Comparison of ENCODE assay signal across 21 cellular contexts in the genomic region with DNA sequence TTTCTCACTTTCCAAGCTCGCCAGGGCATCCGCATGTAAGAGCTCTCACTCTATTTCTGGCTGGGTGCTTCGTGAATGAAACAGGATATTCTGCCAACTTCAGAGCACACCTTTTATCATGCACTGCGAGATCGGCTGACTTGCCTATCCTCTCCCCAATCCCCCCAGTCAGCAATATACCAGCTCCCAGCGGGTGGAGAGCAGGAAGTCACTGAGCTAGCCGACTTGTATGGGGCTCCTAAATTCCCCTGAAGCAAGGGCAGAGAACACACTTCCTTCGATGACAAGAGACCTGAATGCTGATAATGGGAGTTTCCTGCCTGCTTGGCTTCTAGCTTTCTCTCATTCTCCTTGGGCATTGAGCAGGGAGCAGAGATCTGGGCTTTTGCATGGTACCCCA. TPM values are rescaled to one million over a fixed set of nuclear protein-coding genes. Genes with fewer than 3 reads are reported as not detected.
DNase-seq lines count a peak whose midpoint lies in the region; FAIRE-seq and TF ChIP-seq lines count a peak whose summit lies in the region.
"Had no signal": no experiment of that assay in that cellular context is flagged by ENCODE, and none has a peak within 500 bp of the region (broad histone marks: within the 10 kb centered on the region; RNA-seq: fewer than 3 reads in every experiment).

No MANE protein-coding gene starts in this region.

- no peak for TF ChIP-seq RAD21 in H1 (IDR thresholded peaks at IDR 0.05 in 1 of 2, conservative IDR thresholded peaks at IDR 0.05 in 1 of 2; ENCODE audit: low read depth in 2 of 2, low read length in 2 of 2)

- peak overlapping the region; percentile 32; the same call in 1 of the 2 replicates for H2AFZ ChIP-seq in H1 (ENCODE audit: low read length)
- H2AFZ ChIP-seq: GM23248 had no signal

- H3K4me3 ChIP-seq in H7 (ENCODE audit: insufficient read depth, low read depth, low read length) (no peak overlapping the region), H1 (ENCODE audit: extremely low read depth in 1 of 4, insufficient read depth in 2 of 4, low read depth in 3 of 4, low read length in 4 of 4) (no peak overlapping the region)
- H3K4me3 ChIP-seq: A549, BLaER1, GM12878, GM23248, HAP-1 had no signal

- H3K9me3 Mint-ChIP-seq in progenitor cell of endocrine pancreas (ENCODE audit: low read depth): peaks cover 8% of the 10 kb centered on the region

- no peaks in the 10 kb centered on the region; the same call in 1 of the 2 replicates for H3K23me2 ChIP-seq in H1 (ENCODE audit: low read depth, low read length)

- no peak overlapping the region for H3K56ac ChIP-seq in H1 (replicated peaks; ENCODE audit: insufficient read length, low read depth, low read length)

- no peak overlapping the region for H3K27ac ChIP-seq in H1 (ENCODE audit: low read depth, low read length)
- H3K27ac ChIP-seq: A549, BLaER1, GM23248 had no signal

- no peak overlapping the region for H3K23ac ChIP-seq in H1 (ENCODE audit: insufficient read length)

- peak; percentile 52 for FAIRE-seq in H1 (lab: Jason Lieb, UNC)
- FAIRE-seq: GM12878, GM19239, HepG2 had no signal

- H3K27me3 ChIP-seq in H7 (ENCODE audit: control insufficient read depth, insufficient read depth, low read length) (no peaks in the 10 kb centered on the region), H1 (replicated peaks in 1 of 4; ENCODE audit: control insufficient read depth in 3 of 4, extremely low read depth in 1 of 4, insufficient read depth in 3 of 4, low read length in 3 of 4) (no peaks in the 10 kb centered on the region)
- H3K27me3 ChIP-seq: BLaER1 had no signal

- no peak overlapping the region for H2BK12ac ChIP-seq in H1 (ENCODE audit: low read depth, low read length)

- no peaks in the 10 kb centered on the region for H3K4me1 Mint-ChIP-seq in progenitor cell of endocrine pancreas (ENCODE audit: low read depth)

- no peak overlapping the region for H4K8ac ChIP-seq in H1 (ENCODE audit: extremely low read depth, insufficient read depth, low read length)

- POLR2A ChIA-PET in H1 (lab: Charles Lee; ENCODE audit: partially characterized antibody): no interaction called here

- TF ChIP-seq EP300 in H1 (IDR thresholded peaks at IDR 0.05; ENCODE audit: borderline replicate concordance in 1 of 2, low read depth in 2 of 2, low read length in 2 of 2): no peak

- H3K4me3 Mint-ChIP-seq in progenitor cell of endocrine pancreas (ENCODE audit: low read depth): no peak overlapping the region
- H3K4me3 Mint-ChIP-seq: CD14-positive monocyte; CD4-positive, alpha-beta memory T cell; IgD-negative memory B cell had no signal

- peak; percentile 70 for DNase-seq in H7
- DNase-seq in H1 (ENCODE audit: low read depth in 1 of 2, low spot score in 2 of 2): no peak
- peak; percentile 18 for DNase-seq in iPS-NIHi11 (ENCODE audit: low spot score)
- DNase-seq in posterior vena cava (ENCODE audit: low spot score): peak; percentile 26
- no peak for DNase-seq in progenitor cell of endocrine pancreas (ENCODE audit: low spot score, unreplicated experiment)
- DNase-seq in AG08396 (ENCODE audit: low spot score): no peak
- DNase-seq in stimulated activated CD4-positive, alpha-beta T cell treated with anti-CD3 and anti-CD28 coated beads, Interleukin-1b, Interleukin-23, amount 100 ng/mL, for 48 hours: no peak
- DNase-seq: CD4-positive, alpha-beta memory T cell; DMS153; DMS79; GM23248; Kasumi-1; KBM-7 had no signal

- intact Hi-C loops in posterior vena cava (cut with DNase I): loop anchor here in 1 of 2 donors (10.0 kb wide), 1 partner anchor 886 kb away; no protein-coding TSS in a partner anchor

- H3K4ac ChIP-seq in H1 (replicated peaks; ENCODE audit: insufficient read length, low read depth, low read length): no peak overlapping the region

- no peak for TF ChIP-seq POLR2A in H1 (IDR thresholded peaks at IDR 0.05; ENCODE audit: control extremely low read depth in 1 of 2, low read depth in 2 of 2, low read length in 2 of 2)

- WGBS in H1 (ENCODE audit: extremely low coverage in 1 of 2, insufficient coverage in 1 of 2, insufficient read length in 1 of 2, insufficient replicate concordance in 2 of 2, low coverage in 1 of 2, low lambda C conversion rate in 2 of 2, missing lambda C conversion rate in 1 of 2), 2 experiments: 43% methylated on average over 8 of the region's 8 CpGs; no CpG with 5 or more reads in 1 of the 2 experiments

- H3K36me3 ChIP-seq in H7 (replicated peaks; ENCODE audit: control insufficient read depth, insufficient read depth, low read length): no peaks in the 10 kb centered on the region
- no peaks in the 10 kb centered on the region for H3K36me3 ChIP-seq in H1 (ENCODE audit: control insufficient read depth in 2 of 4, insufficient read depth in 4 of 4, low read length in 3 of 4)
- H3K36me3 ChIP-seq: BLaER1, HAP-1 had no signal

- H3K36me3 Mint-ChIP-seq in progenitor cell of endocrine pancreas (ENCODE audit: insufficient read depth): no peaks in the 10 kb centered on the region
- H3K36me3 Mint-ChIP-seq: CD14-positive monocyte; CD4-positive, alpha-beta memory T cell; IgD-negative memory B cell had no signal

- TF ChIP-seq CTCF in H1 (IDR thresholded peaks at IDR 0.05; ENCODE audit: control extremely low read depth in 1 of 3, insufficient read depth in 1 of 3, low read depth in 1 of 3, low read length in 3 of 3) (no peak), progenitor cell of endocrine pancreas (IDR thresholded peaks at IDR 0.05; ENCODE audit: unreplicated experiment) (no peak)

- H2BK5ac ChIP-seq in H1 (ENCODE audit: low read depth, low read length): no peak overlapping the region

- H3K27ac Mint-ChIP-seq in progenitor cell of endocrine pancreas: no peak overlapping the region
- H3K27ac Mint-ChIP-seq: CD14-positive monocyte; CD4-positive, alpha-beta memory T cell; IgD-negative memory B cell had no signal

- H3K27me3 Mint-ChIP-seq in progenitor cell of endocrine pancreas: no peaks in the 10 kb centered on the region

- H3K4me1 ChIP-seq in H1 (replicated peaks in 1 of 4; ENCODE audit: control insufficient read depth in 3 of 4, insufficient read depth in 4 of 4, low read length in 3 of 4): peaks cover 0 to 4% (median 0%) of the 10 kb centered on the region in 4 experiments; a peak in 1 of 7 replicates
- H3K4me1 ChIP-seq: HAP-1 had no signal

- no peak overlapping the region for H4K91ac ChIP-seq in H1 (replicated peaks; ENCODE audit: insufficient read length, low read length)

- no peaks in the 10 kb centered on the region for H3K79me2 ChIP-seq in H1 (ENCODE audit: control insufficient read depth in 1 of 2, insufficient read depth in 2 of 2, low read length in 2 of 2)

- no peaks in the 10 kb centered on the region for H3K9me3 ChIP-seq in H1 (ENCODE audit: insufficient read depth in 2 of 2, low read depth in 1 of 2, low read length in 1 of 2)
- H3K9me3 ChIP-seq: A549, BLaER1, HAP-1 had no signal

- no peak overlapping the region for H3K14ac ChIP-seq in H1 (ENCODE audit: insufficient read length)

- no peak overlapping the region for H3K9ac ChIP-seq in H1 (replicated peaks in 1 of 4; ENCODE audit: extremely low read depth in 1 of 4, low read depth in 3 of 4, low read length in 3 of 4)
- H3K9ac ChIP-seq: BLaER1, GM23248 had no signal

- no peak overlapping the region for H2BK20ac ChIP-seq in H1 (ENCODE audit: low read length)

- H4K20me1 ChIP-seq in H1 (replicated peaks in 1 of 2; ENCODE audit: control insufficient read depth in 1 of 2, insufficient read depth in 2 of 2, low read length in 2 of 2): no peaks in the 10 kb centered on the region
- H4K20me1 ChIP-seq: BLaER1 had no signal

- no peak overlapping the region for H2AK5ac ChIP-seq in H1 (ENCODE audit: low read depth, low read length)

- no peaks in the 10 kb centered on the region for H3K79me1 ChIP-seq in H1 (ENCODE audit: low read depth, low read length)

- no peak overlapping the region for H2BK15ac ChIP-seq in H1 (ENCODE audit: low read length)

- CTCF ChIA-PET in H1 (lab: Charles Lee; ENCODE audit: partially characterized antibody): no interaction called here

- no peak overlapping the region for H2BK120ac ChIP-seq in H1 (replicated peaks; ENCODE audit: low read depth, low read length)

- no peak overlapping the region for H3K18ac ChIP-seq in H1 (ENCODE audit: extremely low read depth, low read length)

- 0 out of 4 replicates have a peak overlapping the region, but pooled peaks of 1 of the 2 experiments have one; percentile 13 for H3K4me2 ChIP-seq in H1 (ENCODE audit: insufficient read depth in 1 of 2, low read depth in 2 of 2, low read length in 2 of 2)
- H3K4me2 ChIP-seq: A549, BLaER1 had no signal

- no peak overlapping the region for H4K5ac ChIP-seq in H1 (ENCODE audit: insufficient read length, low read depth, low read length)

TF ChIP-seq in H1, 55 proteins besides CTCF, POLR2A, EP300 and RAD21:
- TF ChIP-seq ZNF274 (IDR thresholded peaks at IDR 0.05; ENCODE audit: borderline replicate concordance, extremely low read depth, low read length): no peak
- TF ChIP-seq CBX5 (IDR thresholded peaks at IDR 0.05; ENCODE audit: low read depth, low read length): no peak
- TF ChIP-seq, protein P1, sequence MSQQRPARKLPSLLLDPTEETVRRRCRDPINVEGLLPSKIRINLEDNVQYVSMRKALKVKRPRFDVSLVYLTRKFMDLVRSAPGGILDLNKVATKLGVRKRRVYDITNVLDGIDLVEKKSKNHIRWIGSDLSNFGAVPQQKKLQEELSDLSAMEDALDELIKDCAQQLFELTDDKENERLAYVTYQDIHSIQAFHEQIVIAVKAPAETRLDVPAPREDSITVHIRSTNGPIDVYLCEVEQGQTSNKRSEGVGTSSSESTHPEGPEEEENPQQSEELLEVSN (IDR thresholded peaks at IDR 0.05): no peak
- TF ChIP-seq, protein P2, sequence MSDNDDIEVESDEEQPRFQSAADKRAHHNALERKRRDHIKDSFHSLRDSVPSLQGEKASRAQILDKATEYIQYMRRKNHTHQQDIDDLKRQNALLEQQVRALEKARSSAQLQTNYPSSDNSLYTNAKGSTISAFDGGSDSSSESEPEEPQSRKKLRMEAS (IDR thresholded peaks at IDR 0.05): no peak
- TF ChIP-seq RNF2 (IDR thresholded peaks at IDR 0.05; ENCODE audit: borderline replicate concordance, low read depth, low read length, missing control alignments, poor library complexity, severe bottlenecking): no peak
- no peak for TF ChIP-seq CHD1 (IDR thresholded peaks at IDR 0.05; ENCODE audit: low read depth, low read length)
TF ChIP-seq in H1: peak in this region for 0.

RNA-seq across cellular contexts. Expression of a gene that starts 33.8 kb away (rescaled TPM):
- 0.31 and 1.1 TPM in 2 replicates for total RNA-seq in H7 (2014; rRNA removed; shearing (Covaris generic))
- total RNA-seq in H1 (2021; fragmentation: NEBNext Ultra II Directional; extraction: Animal tissue kit (Norgen Biotek cat#: 25700)): 0.09 and 0.11 TPM in 2 replicates
- 0.20 and 0.26 TPM in 2 replicates for polyA plus RNA-seq in H1 (2011; rRNA removed)
- 0.21 TPM for polyA plus RNA-seq in H1 (2011; cell fraction: cytosol; rRNA removed)
- 0.37 TPM for polyA plus RNA-seq in H1 (2011; cell fraction: nucleus; rRNA removed)
- 0.15 to 0.21 TPM (median 0.16 TPM) in 4 replicates for polyA plus RNA-seq in H1 (2012, experiment 1 of 2)
- polyA plus RNA-seq in H1 (2012, experiment 2 of 2): 0.13 TPM
- 0.10 TPM for polyA plus RNA-seq in H1 (2013, experiment 1 of 2)
- 0.07 TPM for polyA plus RNA-seq in H1 (2013, experiment 2 of 2)
- polyA minus RNA-seq in H1 (2011; rRNA and poly(A)+ RNA removed): 0.20 and 0.38 TPM in 2 replicates
- polyA minus RNA-seq in H1 (2011; cell fraction: cytosol; rRNA and poly(A)+ RNA removed): not detected
- polyA minus RNA-seq in H1 (2011; cell fraction: nucleus; rRNA and poly(A)+ RNA removed): 0.90 TPM
- 10 to 100 TPM; 10.9 to 12.8 TPM for total RNA-seq in posterior vena cava
- total RNA-seq in progenitor cell of endocrine pancreas: 4.4 TPM in 2 replicates
- total RNA-seq: GM12878, HepG2 had no signal
- polyA plus RNA-seq: CD14-positive monocyte, HepG2 had no signal

Comparison
In these comparisons a context has a peak if more than half of its experiments do, and no peak if none do; other contexts are left out.
1. DNase-seq: peak in H7 (single experiment), iPS-NIHi11 (single experiment) and posterior vena cava (single experiment); none in H1 (0 of 2), progenitor cell of endocrine pancreas (single experiment), AG08396 (single experiment) and stimulated activated CD4-positive, alpha-beta T cell treated with anti-CD3 and anti-CD28 coated beads, Interleukin-1b, Interleukin-23, amount 100 ng/mL, for 48 hours (single experiment).